6 cellular contexts compared by ENCODE assay signal in genomic region chr9:118503236-118503635, GRCh38.
"Had no signal": no experiment of that assay in that cellular context is flagged by ENCODE, and none has a peak within 500 bp of the region (broad histone marks: within the 10 kb centered on the region; RNA-seq: fewer than 3 reads in every experiment).

No MANE protein-coding gene starts in this region.

- H3K36me3 Mint-ChIP-seq: IgD-negative memory B cell had no signal

- H3K4me3 ChIP-seq: K562 had no signal

- H3K27ac ChIP-seq: HL-60 had no signal

- H3K4me1 Mint-ChIP-seq: IgD-negative memory B cell had no signal

- DNase-seq: IMR-90, KBM-7 had no signal

- H3K4me3 Mint-ChIP-seq: IgD-negative memory B cell had no signal

- H3K27me3 Mint-ChIP-seq: IgD-negative memory B cell had no signal

- ATAC-seq: HepG2, K562 had no signal

- H3K27ac Mint-ChIP-seq: IgD-negative memory B cell had no signal
